In genomic region chr1:118202076-118202608, GRCh38 we compare ENCODE assay signal across 24 cellular contexts. TPM values are rescaled to one million over a fixed set of nuclear protein-coding genes. Genes with fewer than 3 reads are reported as not detected.
"Had no signal": no experiment of that assay in that cellular context is flagged by ENCODE, and none has a peak within 500 bp of the region (broad histone marks: within the 10 kb centered on the region; RNA-seq: fewer than 3 reads in every experiment).

No MANE protein-coding gene starts in this region.

- H3K36me3 ChIP-seq: esophagus muscularis mucosa, heart right ventricle, right lobe of liver, transverse colon, uterus had no signal

- H3K27ac ChIP-seq: body of pancreas, esophagus muscularis mucosa, heart right ventricle, right lobe of liver, transverse colon, uterus had no signal

- H3K4me1 ChIP-seq: body of pancreas, esophagus muscularis mucosa, heart right ventricle, right lobe of liver, transverse colon, uterus had no signal

- H3K4me3 ChIP-seq: body of pancreas, esophagus muscularis mucosa, heart right ventricle, mucosa of descending colon, right lobe of liver, transverse colon, uterus had no signal

- FAIRE-seq: endothelial cell of umbilical vein, small intestine had no signal

- H3K9me3 ChIP-seq: body of pancreas, esophagus muscularis mucosa, heart right ventricle, mucosa of descending colon, right lobe of liver, transverse colon, uterus had no signal

- ATAC-seq: activated CD8-positive, alpha-beta T cell treated with anti-CD3 and anti-CD28 coated beads for 36 hours; body of pancreas; heart right ventricle; left ventricle myocardium superior; mucosa of descending colon; right lobe of liver had no signal

- H3K27me3 ChIP-seq: body of pancreas, esophagus muscularis mucosa, right lobe of liver, transverse colon had no signal

- DNase-seq: activated CD4-positive, alpha-beta T cell treated with anti-CD3 and anti-CD28 coated beads for 48 hours; activated CD4-positive, CD25-positive, alpha-beta regulatory T cell; activated CD8-positive, alpha-beta T cell treated with anti-CD3 and anti-CD28 coated beads for 36 hours; activated naive CD4-positive, alpha-beta T cell treated with anti-CD3 and anti-CD28 coated beads for 36 hours; activated T-cell treated with anti-CD3 and anti-CD28 coated beads, Interleukin-2, amount 50 U/mL, for 1 hour; body of pancreas; dermis blood vessel endothelial cell; effector memory CD4-positive, alpha-beta T cell; heart right ventricle; immature natural killer cell; kidney glomerular epithelial cell; left ventricle myocardium superior; mucosa of descending colon; naive B cell; right lobe of liver; small intestine; stimulated activated CD4-positive, alpha-beta T cell treated with anti-CD3 and anti-CD28 coated beads, Interleukin-15, amount 100 ng/mL, for 24 hours; stimulated activated CD4-positive, alpha-beta T cell treated with anti-CD3 and anti-CD28 coated beads, Interleukin-2, amount 100 ng/mL, for 48 hours; transverse colon; uterus had no signal

RNA-seq across cellular contexts. Expression of gene SPAG17, which starts 17.1 kb away (rescaled TPM):
- total RNA-seq: activated CD8-positive, alpha-beta T cell treated with anti-CD3 and anti-CD28 coated beads for 36 hours; activated naive CD4-positive, alpha-beta T cell treated with anti-CD3 and anti-CD28 coated beads for 36 hours; cardiac septum; endothelial cell of umbilical vein; left ventricle myocardium superior; mucosa of descending colon; pulmonary artery endothelial cell; transverse colon had no signal
- polyA plus RNA-seq: endothelial cell of umbilical vein, immature natural killer cell had no signal
